ENCODE assay signal across 23 cellular contexts in the genomic region with DNA sequence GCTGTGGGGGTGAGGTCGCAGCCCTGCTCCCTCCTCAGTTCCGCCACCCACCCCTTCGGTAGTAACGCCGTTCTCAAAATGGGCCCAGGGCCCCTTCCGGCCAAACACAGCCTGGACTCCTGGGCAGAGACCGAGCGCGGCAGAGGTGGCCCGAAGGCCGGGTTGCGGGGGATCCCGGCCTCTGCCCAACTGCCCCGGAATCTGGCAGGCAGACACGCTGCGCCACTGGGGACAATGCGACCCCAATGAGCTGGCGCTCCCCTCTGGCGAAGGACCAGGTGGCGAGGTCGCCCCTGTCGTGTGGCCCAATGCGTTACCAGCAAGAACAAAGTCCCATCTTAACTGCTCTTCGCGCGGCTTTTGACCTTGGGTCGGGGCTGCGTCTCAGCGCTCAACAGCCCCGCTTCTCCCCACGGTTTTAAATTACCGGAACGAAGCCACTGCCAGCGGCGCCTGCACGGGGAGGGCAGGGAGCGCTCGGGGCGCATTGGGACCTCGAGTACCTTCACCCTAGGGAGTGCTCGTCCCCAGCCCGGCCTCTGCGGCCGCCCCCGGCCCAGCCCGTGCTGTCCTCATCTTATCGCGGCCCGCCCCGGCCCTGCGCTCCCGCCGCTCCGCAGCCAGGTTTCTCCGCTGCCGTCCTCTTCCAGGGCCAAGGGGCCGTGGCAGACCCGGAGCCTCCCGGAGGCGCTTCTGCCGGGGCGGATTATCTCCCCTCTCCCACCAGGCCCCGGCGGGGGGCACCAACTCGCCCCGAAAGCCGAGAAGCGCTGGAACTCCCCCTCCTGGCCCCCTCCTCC. TPM values are rescaled to one million over a fixed set of nuclear protein-coding genes. Genes with fewer than 3 reads are reported as not detected.
DNase-seq lines count a peak whose midpoint lies in the region; ATAC-seq and TF ChIP-seq lines count a peak whose summit lies in the region.
"Had no signal": no experiment of that assay in that cellular context is flagged by ENCODE, and none has a peak within 500 bp of the region (broad histone marks: within the 10 kb centered on the region; RNA-seq: fewer than 3 reads in every experiment).

No MANE protein-coding gene starts in this region.

- TF ChIP-seq RAD21 in neural cell (conservative IDR thresholded peaks at IDR 0.05): no peak

- no CpG with 5 or more reads among the region's 68 CpGs for WGBS in iPS DF 6.9 (ENCODE audit: insufficient coverage, insufficient read length)

- peak overlapping the region; percentile 54 to 88 (median 77) for H3K4me2 ChIP-seq in BLaER1 treated with 17β-estradiol and CSF1 and Interleukin-3, amounts not matched to agents 10 nM and 100 nM
- no peak overlapping the region for H3K4me2 ChIP-seq in neural cell (ENCODE audit: low read length)

- peaks cover 0 to 79% (median 44%) of the 10 kb centered on the region in 11 experiments; a peak in 16 of 22 replicates for H4K20me1 ChIP-seq in BLaER1 treated with 17β-estradiol and CSF1 and Interleukin-3, amounts not matched to agents 10 nM and 100 nM
- H4K20me1 ChIP-seq in neural cell (ENCODE audit: insufficient read depth): no peaks in the 10 kb centered on the region

- H3K4me1 ChIP-seq in BLaER1 treated with 17β-estradiol and CSF1 and Interleukin-3, amounts not matched to agents 10 nM and 100 nM: peaks cover 8 to 19% (median 15%) of the 10 kb centered on the region in 10 experiments; a peak in 16 of 20 replicates
- H3K4me1 ChIP-seq in HUES48 (ENCODE audit: control insufficient read depth, insufficient read depth, low read length) (peaks cover 21% of the 10 kb centered on the region), iPS DF 6.9 (ENCODE audit: control insufficient read depth, insufficient read depth, low read length) (peaks cover 2% of the 10 kb centered on the region)
- H3K4me1 ChIP-seq: testis had no signal

- H3F3A ChIP-seq in neural cell (ENCODE audit: insufficient read depth, low read length, poor library complexity, severe bottlenecking): no peaks in the 10 kb centered on the region

- H3K36me3 ChIP-seq in BLaER1 treated with 17β-estradiol and CSF1 and Interleukin-3, amounts not matched to agents 10 nM and 100 nM: no peaks in the 10 kb centered on the region
- H3K36me3 ChIP-seq in HUES48 (ENCODE audit: control insufficient read depth, insufficient read depth, low read length) (no peaks in the 10 kb centered on the region), iPS DF 6.9 (ENCODE audit: control insufficient read depth, insufficient read depth, low read length) (no peaks in the 10 kb centered on the region), neural cell (ENCODE audit: insufficient read depth, low read length) (no peaks in the 10 kb centered on the region)
- H3K36me3 ChIP-seq: heart left ventricle had no signal

- no peak for TF ChIP-seq CTCF in neural cell (IDR thresholded peaks at IDR 0.05; ENCODE audit: poor library complexity, severe bottlenecking)

- H2AFZ ChIP-seq in neural cell (ENCODE audit: low read depth, low read length): no peak overlapping the region

- H3K9me2 ChIP-seq in neural cell (ENCODE audit: insufficient read depth, low read length): no peaks in the 10 kb centered on the region

- H3K27ac ChIP-seq in BLaER1 treated with 17β-estradiol and CSF1 and Interleukin-3, amounts not matched to agents 10 nM and 100 nM: no peak overlapping the region; a peak in 1 of 22 replicates
- no peak overlapping the region for H3K27ac ChIP-seq in HUES48 (ENCODE audit: low read depth, low read length)
- H3K27ac ChIP-seq in iPS DF 6.9 (ENCODE audit: low read length): no peak overlapping the region
- H3K27ac ChIP-seq in neural cell (ENCODE audit: low read length): no peak overlapping the region
- H3K27ac ChIP-seq: heart left ventricle, testis had no signal

- H3K4me3 ChIP-seq in BLaER1 treated with 17β-estradiol and CSF1 and Interleukin-3, amounts not matched to agents 10 nM and 100 nM: peak overlapping the region; percentile 37 to 57 (median 48); a peak in 15 of 20 replicates
- H3K4me3 ChIP-seq in HUES48 (ENCODE audit: low read depth, low read length) (peak overlapping the region; percentile 48), iPS DF 6.9 (ENCODE audit: low read length) (peak overlapping the region; percentile 17; the same call in 1 of the 2 replicates), neural cell (ENCODE audit: low read length) (peak overlapping the region; percentile 56)
- H3K4me3 ChIP-seq: lung had no signal

- H3K27me3 ChIP-seq in BLaER1 treated with 17β-estradiol and CSF1 and Interleukin-3, amounts not matched to agents 10 nM and 100 nM: peaks cover 90 to 100% (median 100%) of the 10 kb centered on the region in 11 experiments
- H3K27me3 ChIP-seq in HUES48 (ENCODE audit: control insufficient read depth, insufficient read depth, low read length) (peaks cover 96% of the 10 kb centered on the region), iPS DF 6.9 (ENCODE audit: control insufficient read depth, insufficient read depth, low read length) (peaks cover 69% of the 10 kb centered on the region), neural cell (ENCODE audit: insufficient read depth, low read depth, low read length) (peaks cover 87% of the 10 kb centered on the region)
- H3K27me3 ChIP-seq: testis had no signal

- peak overlapping the region in 1 of 11 experiments; percentile 37; a peak in 1 of 22 replicates for H3K9ac ChIP-seq in BLaER1 treated with 17β-estradiol and CSF1 and Interleukin-3, amounts not matched to agents 10 nM and 100 nM
- H3K9ac ChIP-seq in HUES48 (ENCODE audit: low read depth, low read length) (no peak overlapping the region), neural cell (ENCODE audit: low read length) (peak overlapping the region; percentile 5)

- H3K79me2 ChIP-seq in neural cell (replicated peaks; ENCODE audit: insufficient read depth, low read length): no peaks in the 10 kb centered on the region

- DNase-seq in iPS DF 6.9 (ENCODE audit: low read depth, low spot score) (no peak), DMS53 (lab: John Stamatoyannopoulos, UW) (no peak)
- DNase-seq: activated CD4-positive, alpha-beta T cell treated with anti-CD3 and anti-CD28 coated beads, Interleukin-2, amount 10 ng/mL, durations not matched to agents 24 days and 14 days; activated naive CD4-positive, alpha-beta T cell treated with anti-CD3 and anti-CD28 coated beads, Interleukin-2, amount 50 U/mL, for 16 hours; central memory CD4-positive, alpha-beta T cell; dermis blood vessel endothelial cell; heart left ventricle; HFFc6; kidney; NCI-H2081; NK-92 treated with Interleukin-12 subunit alpha and Interleukin-12 subunit beta, amount 100 ng/mL, for 24 hours; stimulated activated CD4-positive, alpha-beta T cell treated with anti-CD3 and anti-CD28 coated beads, Interleukin-2, amount 100 ng/mL, for 24 hours; stimulated activated naive CD4-positive, alpha-beta T cell; testis had no signal

- no peak for TF ChIP-seq EP300 in neural cell (conservative IDR thresholded peaks at IDR 0.05; ENCODE audit: poor library complexity, severe bottlenecking)

- H3K9me3 ChIP-seq in BLaER1 treated with 17β-estradiol and CSF1 and Interleukin-3, amounts not matched to agents 10 nM and 100 nM (replicated peaks in 1 of 11): peaks cover 0 to 6% (median 0%) of the 10 kb centered on the region in 11 experiments; a peak in 2 of 22 replicates
- H3K9me3 ChIP-seq in HUES48 (ENCODE audit: control insufficient read depth, insufficient read depth, low read length) (no peaks in the 10 kb centered on the region), iPS DF 6.9 (ENCODE audit: control insufficient read depth, insufficient read depth, low read length) (no peaks in the 10 kb centered on the region), neural cell (ENCODE audit: low read length) (no peaks in the 10 kb centered on the region)
- H3K9me3 ChIP-seq: heart left ventricle, testis had no signal

- no peak for ATAC-seq in GM21526 (IDR thresholded peaks at IDR 0.05; ENCODE audit: low FRiP score, unreplicated experiment)
- ATAC-seq in HG03045 (IDR thresholded peaks at IDR 0.05; ENCODE audit: unreplicated experiment): no peak
- no peak for ATAC-seq in GM21515 (IDR thresholded peaks at IDR 0.05; ENCODE audit: unreplicated experiment)
- ATAC-seq: heart left ventricle had no signal

TF ChIP-seq in neural cell, 6 proteins besides CTCF, POLR2A, EP300 and RAD21:
- no peak for TF ChIP-seq MXI1 (conservative IDR thresholded peaks at IDR 0.05; ENCODE audit: poor library complexity, severe bottlenecking)
- TF ChIP-seq EZH2 (IDR thresholded peaks at IDR 0.05; ENCODE audit: borderline replicate concordance, insufficient read depth, low read length, poor library complexity, severe bottlenecking): peak; percentile 87
- TF ChIP-seq SMC3 (conservative IDR thresholded peaks at IDR 0.05; ENCODE audit: poor library complexity): no peak
TF ChIP-seq in neural cell: peak in this region for 1.

RNA-seq across cellular contexts. Expression of a gene that starts 22.2 kb away (rescaled TPM):
- 0.89 and 1.1 TPM in 2 replicates for polyA plus RNA-seq in neural cell
- 0.73 and 0.93 TPM in 2 replicates for polyA minus RNA-seq in neural cell
- polyA plus RNA-seq: AG04450, CD14-positive monocyte, heart left ventricle, lung had no signal
